9 cellular contexts compared by ENCODE assay signal in genomic region chr12:95848575-95849388, GRCh38. TPM values are rescaled to one million over a fixed set of nuclear protein-coding genes. Genes with fewer than 3 reads are reported as not detected.
DNase-seq lines count a peak whose midpoint lies in the region; ATAC-seq and TF ChIP-seq lines count a peak whose summit lies in the region.
"Had no signal": no experiment of that assay in that cellular context is flagged by ENCODE, and none has a peak within 500 bp of the region (broad histone marks: within the 10 kb centered on the region; RNA-seq: fewer than 3 reads in every experiment).

No MANE protein-coding gene starts in this region.

- H3K4me1 Mint-ChIP-seq in glutamatergic neuron (ENCODE audit: low read depth, unreplicated experiment) = no peaks in the 10 kb centered on the region
- H3K4me1 Mint-ChIP-seq in naive thymus-derived CD8-positive, alpha-beta T cell = peaks cover 0 to 15% (median 7%) of the 10 kb centered on the region in 4 donors

- H3K27me3 ChIP-seq in parathyroid adenoma (ENCODE audit: control insufficient read depth, insufficient read depth, low read length) = no peaks in the 10 kb centered on the region

- DNase-seq in DMS 273 (lab: John Stamatoyannopoulos, UW; ENCODE audit: unreplicated experiment) (peak; percentile 49), DMS 273 treated with DMSO at 0.1 percent for 48 hours (lab: John Stamatoyannopoulos, UW) (no peak), NB4 (ENCODE audit: low read depth) (peak; percentile 50), T47D (ENCODE audit: low read depth in 1 of 2, low spot score in 1 of 2) (peak; percentile 21 to 74), glutamatergic neuron (no peak)
- no peak for DNase-seq in naive thymus-derived CD8-positive, alpha-beta T cell
- DNase-seq: 8988T had no signal

- in situ Hi-C loops in T47D (cut with HindIII; ENCODE audit: low pct_unique_long_range_greater_than_20kb, low sequenced_read_pairs) = no loop called here

- no peaks in the 10 kb centered on the region for H3K9me3 Mint-ChIP-seq in glutamatergic neuron (ENCODE audit: unreplicated experiment)
- no peaks in the 10 kb centered on the region for H3K9me3 Mint-ChIP-seq in naive thymus-derived CD8-positive, alpha-beta T cell

- no peaks in the 10 kb centered on the region for H3K4me1 ChIP-seq in parathyroid adenoma

- no peaks in the 10 kb centered on the region for H3K9me3 ChIP-seq in parathyroid adenoma (ENCODE audit: control insufficient read depth, low read length)

- H3K36me3 ChIP-seq in parathyroid adenoma (ENCODE audit: control insufficient read depth, insufficient read depth, low read length) = no peaks in the 10 kb centered on the region

- H2AFZ ChIP-seq in parathyroid adenoma = peak overlapping the region; percentile 5

- H3K79me2 ChIP-seq in parathyroid adenoma = no peaks in the 10 kb centered on the region

- H3K27me3 Mint-ChIP-seq in glutamatergic neuron (ENCODE audit: unreplicated experiment) = peaks cover 2% of the 10 kb centered on the region
- H3K27me3 Mint-ChIP-seq in naive thymus-derived CD8-positive, alpha-beta T cell = peaks cover 3 to 35% (median 22%) of the 10 kb centered on the region in 5 donors

- TF ChIP-seq POLR2A in NB4 (IDR thresholded peaks at IDR 0.05; ENCODE audit: extremely low read depth, insufficient read length) = no peak

- no peak overlapping the region for H3K27ac ChIP-seq in parathyroid adenoma

- H3K4me3 ChIP-seq in NB4 (ENCODE audit: low read depth, low read length) (no peak overlapping the region), parathyroid adenoma (ENCODE audit: low read depth, low read length) (no peak overlapping the region)

- TF ChIP-seq CTCF in NB4 (IDR thresholded peaks at IDR 0.05; ENCODE audit: low read depth, low read length) (peak; percentile 20), parathyroid adenoma (IDR thresholded peaks at IDR 0.05) (no peak), glutamatergic neuron (IDR thresholded peaks at IDR 0.05; ENCODE audit: partially characterized antibody, unreplicated experiment) (no peak)

- ATAC-seq in GM18519 (IDR thresholded peaks at IDR 0.05; ENCODE audit: low FRiP score, unreplicated experiment) = no peak
- ATAC-seq in naive thymus-derived CD8-positive, alpha-beta T cell = no peak

- no peak overlapping the region for H3K4me2 ChIP-seq in parathyroid adenoma (ENCODE audit: low read length)

- H3K27ac Mint-ChIP-seq in glutamatergic neuron (ENCODE audit: unreplicated experiment) = no peak overlapping the region
- H3K27ac Mint-ChIP-seq in naive thymus-derived CD8-positive, alpha-beta T cell = no peak overlapping the region

- no peaks in the 10 kb centered on the region for H3K36me3 Mint-ChIP-seq in glutamatergic neuron (ENCODE audit: unreplicated experiment)
- H3K36me3 Mint-ChIP-seq in naive thymus-derived CD8-positive, alpha-beta T cell = no peaks in the 10 kb centered on the region

- POLR2A ChIA-PET in naive thymus-derived CD8-positive, alpha-beta T cell (lab: Charles Lee) = no interaction called here

- no peak overlapping the region for H3K9ac ChIP-seq in parathyroid adenoma

- no peak overlapping the region for H3K4me3 Mint-ChIP-seq in glutamatergic neuron (ENCODE audit: unreplicated experiment)
- no peak overlapping the region for H3K4me3 Mint-ChIP-seq in naive thymus-derived CD8-positive, alpha-beta T cell

RNA-seq across cellular contexts. Expression of gene SNRPF, which starts 10.0 kb away (rescaled TPM):
- total RNA-seq in glutamatergic neuron (ENCODE audit: unreplicated experiment) = 38.5 TPM
- total RNA-seq in naive thymus-derived CD8-positive, alpha-beta T cell = 10 to 100 TPM; 26.5 to 31.4 TPM
- polyA plus RNA-seq in naive thymus-derived CD8-positive, alpha-beta T cell = 10 to 100 TPM; 47.8 to 62.3 (median 58.6) TPM

RNA-seq across cellular contexts. Expression of gene NTN4, which starts 58.2 kb away (rescaled TPM):
- 0.59 TPM for total RNA-seq in glutamatergic neuron (ENCODE audit: unreplicated experiment)
- total RNA-seq in naive thymus-derived CD8-positive, alpha-beta T cell = not detected
- not detected for polyA plus RNA-seq in naive thymus-derived CD8-positive, alpha-beta T cell

Comparison
In these comparisons a context has a peak if more than half of its experiments do, and no peak if none do; other contexts are left out.
1. DNase-seq: peak in DMS 273 (single experiment), NB4 (single experiment) and T47D (2 of 2); none in DMS 273 treated with DMSO at 0.1 percent for 48 hours (single experiment), glutamatergic neuron (single experiment) and naive thymus-derived CD8-positive, alpha-beta T cell (0 of 10).